8 cellular contexts compared by ENCODE assay signal in the genomic region with DNA sequence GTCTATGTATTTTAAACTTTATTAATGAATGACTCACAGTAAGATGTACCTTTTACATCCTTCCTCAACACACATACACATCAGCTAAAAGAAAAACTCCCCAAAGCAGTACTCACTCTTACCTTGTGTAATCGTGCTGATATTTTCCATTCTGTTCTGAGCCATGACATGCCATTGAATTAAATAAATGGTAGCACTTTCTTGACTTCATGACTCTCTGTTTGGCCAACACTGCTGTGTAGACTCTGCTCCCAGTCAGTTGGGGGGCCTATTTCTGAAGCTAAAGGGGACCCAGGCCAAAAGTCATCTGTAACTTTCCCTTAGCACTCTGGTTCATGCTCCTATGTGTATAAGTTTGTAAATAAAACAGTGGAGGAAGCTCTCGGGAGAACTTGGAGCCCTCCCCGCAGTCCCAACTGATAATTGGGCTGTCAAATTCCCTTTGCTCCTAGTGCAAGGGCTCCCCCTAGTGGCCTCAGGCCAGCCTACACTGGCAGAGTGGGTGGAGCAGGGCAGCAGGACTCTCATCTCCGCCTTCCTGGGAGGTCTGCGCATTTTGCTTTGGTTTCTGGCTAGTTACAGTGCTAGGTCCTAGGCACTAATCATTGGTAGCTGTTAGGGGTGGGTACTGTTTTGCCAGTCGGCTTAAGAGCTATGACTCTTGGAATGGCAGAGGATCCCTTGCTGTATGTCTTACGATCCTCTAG.
DNase-seq lines count a peak whose midpoint lies in the region; ATAC-seq and FAIRE-seq lines count a peak whose summit lies in the region.

No MANE protein-coding gene starts in this region.

- ATAC-seq in HG03378 (IDR thresholded peaks at IDR 0.05; ENCODE audit: unreplicated experiment): peak; percentile 67

- FAIRE-seq in GM19239 (lab: Jason Lieb, UNC): peak; percentile 89

- DNase-seq in CD1c-positive myeloid dendritic cell (ENCODE audit: extremely low spot score) (peak; percentile 77), GM19239 (ENCODE audit: insufficient read length, low spot score) (peak; percentile 56), NCI-H510A treated with DMSO at 0.1 percent for 48 hours (lab: John Stamatoyannopoulos, UW) (peak; percentile 90), medulla oblongata (ENCODE audit: extremely low spot score) (peak; percentile 83)
- peak; percentile 27 to 41 for DNase-seq in activated CD4-positive, alpha-beta T cell treated with anti-CD3 and anti-CD28 coated beads, Interleukin-2, amount 50 U/mL, for 4 hours
- peak; percentile 36 for DNase-seq in effector CD4-positive, alpha-beta T cell
- DNase-seq in stimulated activated CD8-positive, alpha-beta memory T cell treated with anti-CD3 and anti-CD28 coated beads, Interleukin-2, amount 100 ng/mL, for 48 hours (ENCODE audit: low read depth in 2 of 2): peak; percentile 68 to 71

Comparison
In these comparisons a context has a peak if more than half of its experiments do, and no peak if none do; other contexts are left out.
1. Peak in every context shown above with its lines: DNase-seq and ATAC-seq.
2. DNase-seq: peak in every context shown above with its lines; median percentile 90 in NCI-H510A treated with DMSO at 0.1 percent for 48 hours; 83 in medulla oblongata; 77 in CD1c-positive myeloid dendritic cell; 70 in stimulated activated CD8-positive, alpha-beta memory T cell treated with anti-CD3 and anti-CD28 coated beads, Interleukin-2, amount 100 ng/mL, for 48 hours; 56 in GM19239; 36 in effector CD4-positive, alpha-beta T cell; 34 in activated CD4-positive, alpha-beta T cell treated with anti-CD3 and anti-CD28 coated beads, Interleukin-2, amount 50 U/mL, for 4 hours.